ENCODE assay signal across 8 cellular contexts in the genomic region with DNA sequence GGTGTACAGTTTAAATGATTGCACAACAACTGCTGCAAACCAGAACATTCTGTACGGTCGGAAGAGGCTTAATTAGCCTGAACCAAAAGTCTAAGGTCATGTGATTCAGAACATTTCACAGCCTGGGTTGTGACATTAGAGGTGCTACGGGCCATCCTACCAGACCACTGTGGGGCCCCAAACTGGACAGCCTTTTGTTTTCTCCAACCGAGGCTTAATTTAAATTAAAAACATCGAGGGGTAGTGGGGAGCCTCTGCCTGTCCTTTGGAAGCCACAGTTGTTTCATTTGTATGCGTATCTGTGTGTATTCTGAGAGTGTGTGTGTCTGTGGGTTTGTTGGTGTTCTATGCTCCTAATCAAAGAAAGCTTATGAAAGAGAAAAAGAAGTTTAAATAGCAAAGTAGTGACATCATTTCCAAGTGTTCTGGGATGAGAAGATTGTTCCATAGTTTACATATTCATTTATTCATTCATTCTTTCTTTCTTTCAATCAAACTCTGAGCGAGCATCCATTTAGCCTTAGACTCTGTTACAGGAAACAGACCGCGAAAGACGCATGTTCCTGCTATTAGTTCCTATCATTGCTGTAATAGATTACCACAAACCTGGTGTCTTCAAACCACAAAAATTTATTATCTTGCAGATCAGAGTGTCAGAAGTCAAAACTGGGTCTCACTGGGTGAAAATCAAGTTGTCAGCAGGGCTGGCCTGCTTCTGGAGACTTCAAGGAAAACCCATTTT.
DNase-seq lines count a peak whose midpoint lies in the region; ATAC-seq and TF ChIP-seq lines count a peak whose summit lies in the region.

No MANE protein-coding gene starts in this region.

- in situ Hi-C loops in GM13977 (cut with MboI; ENCODE audit: low pct_unique_long_range_greater_than_20kb, low sequenced_read_pairs, unreplicated experiment) = no loop called here

- no peaks in the 10 kb centered on the region for H3K36me3 ChIP-seq in MM.1S (replicated peaks; ENCODE audit: insufficient read depth, low read length)

- peak overlapping the region; percentile 89 to 95 for H3K27ac Mint-ChIP-seq in activated naive CD4-positive, alpha-beta T cell treated with anti-CD3 and anti-CD28 coated beads, Interleukin-2, amount 50 U/mL, for 72 hours
- H3K27ac Mint-ChIP-seq in immature natural killer cell = peak overlapping the region; percentile 82 to 98 (median 92)

- peak overlapping the region; percentile 48 to 81 (median 61) for H3K4me3 Mint-ChIP-seq in immature natural killer cell

- peak; percentile 61 to 67 for ATAC-seq in activated naive CD4-positive, alpha-beta T cell treated with anti-CD3 and anti-CD28 coated beads, Interleukin-2, amount 50 U/mL, for 72 hours

- H3K9me3 Mint-ChIP-seq in activated naive CD4-positive, alpha-beta T cell treated with anti-CD3 and anti-CD28 coated beads, Interleukin-2, amount 50 U/mL, for 72 hours = peaks cover 6 to 13% of the 10 kb centered on the region in 2 donors
- no peaks in the 10 kb centered on the region for H3K9me3 Mint-ChIP-seq in immature natural killer cell

- peaks cover 32 to 34% of the 10 kb centered on the region in 2 donors for H3K4me1 Mint-ChIP-seq in immature natural killer cell

- H3K9ac ChIP-seq in MM.1S (ENCODE audit: low read length) = no peak overlapping the region

- no peaks in the 10 kb centered on the region for H3F3A ChIP-seq in MM.1S (ENCODE audit: insufficient read depth, low read length)

- no peak overlapping the region for H2AFZ ChIP-seq in MM.1S (ENCODE audit: low read length)

- no peak overlapping the region for H3K4me3 ChIP-seq in MM.1S (ENCODE audit: low read length)

- peaks cover 15 to 33% of the 10 kb centered on the region in 2 donors for H3K36me3 Mint-ChIP-seq in activated naive CD4-positive, alpha-beta T cell treated with anti-CD3 and anti-CD28 coated beads, Interleukin-2, amount 50 U/mL, for 72 hours
- no peaks in the 10 kb centered on the region for H3K36me3 Mint-ChIP-seq in immature natural killer cell

- H3K9me2 ChIP-seq in MM.1S (replicated peaks; ENCODE audit: insufficient read depth, low read length) = no peaks in the 10 kb centered on the region

- H3K27ac ChIP-seq in MM.1S (ENCODE audit: low read length) = no peak overlapping the region

- H3K27me3 ChIP-seq in MM.1S (replicated peaks; ENCODE audit: insufficient read depth, low read length) = no peaks in the 10 kb centered on the region

- no peaks in the 10 kb centered on the region for H4K20me1 ChIP-seq in MM.1S (ENCODE audit: insufficient read depth, low read length)

- no peaks in the 10 kb centered on the region for H3K79me2 ChIP-seq in MM.1S (ENCODE audit: low read length)

- TF ChIP-seq CTCF in MM.1S (IDR thresholded peaks at IDR 0.05; ENCODE audit: low read length) (no peak), GM13977 (IDR thresholded peaks at IDR 0.05; ENCODE audit: extremely low read depth, insufficient read depth, missing control alignments) (no peak)

- H3K4me2 ChIP-seq in MM.1S (ENCODE audit: low read depth, low read length) = no peak overlapping the region

- H3K9me3 ChIP-seq in MM.1S (replicated peaks; ENCODE audit: insufficient read depth, low read length) = no peaks in the 10 kb centered on the region

- DNase-seq in MM.1S (peak; percentile 7), immature natural killer cell (peak; percentile 61 to 80 (median 68)), GM13977 (ENCODE audit: low spot score) (no peak), NCI-H82 treated with DMSO at 0.1 percent for 48 hours (lab: John Stamatoyannopoulos, UW; ENCODE audit: unreplicated experiment) (no peak), cortex of kidney (lab: John Stamatoyannopoulos, UW) (no peak), NCI-H2081 (lab: John Stamatoyannopoulos, UW) (no peak)
- DNase-seq in activated naive CD4-positive, alpha-beta T cell treated with anti-CD3 and anti-CD28 coated beads, Interleukin-2, amount 50 U/mL, for 72 hours (ENCODE audit: low spot score in 2 of 2) = no peak
- DNase-seq in stimulated activated naive CD4-positive, alpha-beta T cell (lab: John Stamatoyannopoulos, UW) = peak in 4 of 6 experiments; percentile 4 to 80 (median 75)

- H3K4me1 ChIP-seq in MM.1S (ENCODE audit: low read length) = no peaks in the 10 kb centered on the region

- H3K27me3 Mint-ChIP-seq in immature natural killer cell (ENCODE audit: low read depth in 3 of 3) = peaks cover 0 to 3% (median 2%) of the 10 kb centered on the region in 3 donors

Comparison
In these comparisons a context has a peak if more than half of its experiments do, and no peak if none do; other contexts are left out.
1. DNase-seq: peak in MM.1S (single experiment), immature natural killer cell (3 of 3) and stimulated activated naive CD4-positive, alpha-beta T cell (4 of 6); none in activated naive CD4-positive, alpha-beta T cell treated with anti-CD3 and anti-CD28 coated beads, Interleukin-2, amount 50 U/mL, for 72 hours (0 of 2), GM13977 (single experiment), NCI-H82 treated with DMSO at 0.1 percent for 48 hours (single experiment), cortex of kidney (single experiment) and NCI-H2081 (0 of 2).